In genomic region chr1:86998280-86998679, GRCh38 we compare ENCODE assay signal across 26 cellular contexts.
DNase-seq lines count a peak whose midpoint lies in the region; ATAC-seq and TF ChIP-seq lines count a peak whose summit lies in the region.
"Had no signal": no experiment of that assay in that cellular context is flagged by ENCODE, and none has a peak within 500 bp of the region (broad histone marks: within the 10 kb centered on the region; RNA-seq: fewer than 3 reads in every experiment).

No MANE protein-coding gene starts in this region.

- no peak overlapping the region for H3K9ac ChIP-seq in PC-3 (ENCODE audit: low read length)
- H3K9ac ChIP-seq: BLaER1 treated with 17β-estradiol and CSF1 and Interleukin-3, amounts not matched to agents 10 nM and 100 nM; GM23248 had no signal

- peak; percentile 52 to 55 for ATAC-seq in activated T-cell treated with anti-CD3 and anti-CD28 coated beads, Interleukin-2, amount 50 U/mL, for 72 hours (replicated peaks in 1 of 2)
- peak; percentile 45; the same call in 1 of the 2 replicates for ATAC-seq in PC-3
- peak; percentile 87 for ATAC-seq in SK-N-SH treated with all-trans-retinoic acid at 6 μM for 48 hours
- ATAC-seq in left ventricle myocardium superior: no peak
- ATAC-seq in activated CD8-positive, alpha-beta T cell treated with anti-CD3 and anti-CD28 coated beads for 36 hours: no peak
- ATAC-seq: A549 had no signal

- no peaks in the 10 kb centered on the region for H3K9me3 ChIP-seq in PC-3 (ENCODE audit: low read length)
- H3K9me3 ChIP-seq: A549, BE2C had no signal

- H3K36me3 ChIP-seq in PC-3 (ENCODE audit: low read depth, low read length): no peaks in the 10 kb centered on the region
- H3K36me3 ChIP-seq: BE2C had no signal

- no peak overlapping the region for H3K4me3 Mint-ChIP-seq in activated T-cell treated with anti-CD3 and anti-CD28 coated beads, Interleukin-2, amount 50 U/mL, for 72 hours
- no peak overlapping the region for H3K4me3 Mint-ChIP-seq in mesothelial cell of epicardium
- no peak overlapping the region for H3K4me3 Mint-ChIP-seq in activated CD8-positive, alpha-beta T cell treated with anti-CD3 and anti-CD28 coated beads for 36 hours
- H3K4me3 Mint-ChIP-seq: CD14-positive monocyte; CD4-positive, alpha-beta T cell; CD8-positive, alpha-beta memory T cell; HFFc6 had no signal

- no peaks in the 10 kb centered on the region for H3K9me2 ChIP-seq in PC-3 (replicated peaks; ENCODE audit: low read length)

- TF ChIP-seq CTCF in PC-3 (conservative IDR thresholded peaks at IDR 0.05; ENCODE audit: low read depth, low read length) (no peak), mesothelial cell of epicardium (IDR thresholded peaks at IDR 0.05; ENCODE audit: unreplicated experiment) (no peak)
- TF ChIP-seq CTCF in activated CD8-positive, alpha-beta T cell treated with anti-CD3 and anti-CD28 coated beads for 36 hours (IDR thresholded peaks at IDR 0.05): no peak

- H3K27ac Mint-ChIP-seq in activated T-cell treated with anti-CD3 and anti-CD28 coated beads, Interleukin-2, amount 50 U/mL, for 72 hours: no peak overlapping the region
- H3K27ac Mint-ChIP-seq in mesothelial cell of epicardium: peak overlapping the region; percentile 16
- H3K27ac Mint-ChIP-seq in activated CD8-positive, alpha-beta T cell treated with anti-CD3 and anti-CD28 coated beads for 36 hours: no peak overlapping the region
- H3K27ac Mint-ChIP-seq: CD14-positive monocyte; CD4-positive, alpha-beta T cell; CD8-positive, alpha-beta memory T cell; HFFc6 had no signal

- CTCF ChIA-PET in PC-3 (lab: Charles Lee): no interaction called here
- CTCF ChIA-PET in activated CD8-positive, alpha-beta T cell treated with anti-CD3 and anti-CD28 coated beads for 36 hours (lab: Charles Lee): interaction anchor here (1.3 kb wide), 1 partner anchor 22 kb away, joined by 3 read pairs; no protein-coding TSS in a partner anchor

- no peaks in the 10 kb centered on the region for H3K79me2 ChIP-seq in PC-3 (ENCODE audit: low read length)

- H3K36me3 Mint-ChIP-seq in activated T-cell treated with anti-CD3 and anti-CD28 coated beads, Interleukin-2, amount 50 U/mL, for 72 hours (ENCODE audit: insufficient read depth in 2 of 2): peaks cover 0 to 8% of the 10 kb centered on the region in 2 donors
- peaks cover 5% of the 10 kb centered on the region for H3K36me3 Mint-ChIP-seq in mesothelial cell of epicardium
- peaks cover 8% of the 10 kb centered on the region for H3K36me3 Mint-ChIP-seq in activated CD8-positive, alpha-beta T cell treated with anti-CD3 and anti-CD28 coated beads for 36 hours (ENCODE audit: low read depth)
- H3K36me3 Mint-ChIP-seq: CD14-positive monocyte had no signal

- intact Hi-C loops in PC-3 (cut with micrococcal nuclease) (loop anchor here (10.0 kb wide), 1 partner anchor 57 kb away; no protein-coding TSS in a partner anchor), left ventricle myocardium superior (cut with micrococcal nuclease) (no loop called here), posterior vena cava (cut with DNase I) (no loop called here)
- intact Hi-C loops in activated CD8-positive, alpha-beta T cell treated with anti-CD3 and anti-CD28 coated beads for 36 hours (cut with micrococcal nuclease): loop anchor here (10.0 kb wide), 1 partner anchor 87 kb away; no protein-coding TSS in a partner anchor

- H3K27me3 Mint-ChIP-seq in activated T-cell treated with anti-CD3 and anti-CD28 coated beads, Interleukin-2, amount 50 U/mL, for 72 hours (ENCODE audit: low read depth): no peaks in the 10 kb centered on the region
- H3K27me3 Mint-ChIP-seq in mesothelial cell of epicardium (ENCODE audit: low read depth): no peaks in the 10 kb centered on the region
- H3K27me3 Mint-ChIP-seq in activated CD8-positive, alpha-beta T cell treated with anti-CD3 and anti-CD28 coated beads for 36 hours: no peaks in the 10 kb centered on the region
- H3K27me3 Mint-ChIP-seq: CD4-positive, alpha-beta T cell; CD8-positive, alpha-beta memory T cell had no signal

- H3K4me3 ChIP-seq in PC-3 (ENCODE audit: low read length): no peak overlapping the region
- H3K4me3 ChIP-seq: A549; BLaER1 treated with 17β-estradiol and CSF1 and Interleukin-3, amounts not matched to agents 10 nM and 100 nM; GM12878; GM23248 had no signal

- no peak overlapping the region for H2AFZ ChIP-seq in PC-3 (ENCODE audit: low read length)
- H2AFZ ChIP-seq: GM23248 had no signal

- no peak overlapping the region for H3K4me2 ChIP-seq in PC-3 (ENCODE audit: low read length)
- H3K4me2 ChIP-seq: A549; BLaER1 treated with 17β-estradiol and CSF1 and Interleukin-3, amounts not matched to agents 10 nM and 100 nM had no signal

- H3K9me3 Mint-ChIP-seq in activated T-cell treated with anti-CD3 and anti-CD28 coated beads, Interleukin-2, amount 50 U/mL, for 72 hours: peaks cover 1 to 3% of the 10 kb centered on the region in 2 donors
- peaks cover 7% of the 10 kb centered on the region for H3K9me3 Mint-ChIP-seq in mesothelial cell of epicardium
- peaks cover 1% of the 10 kb centered on the region for H3K9me3 Mint-ChIP-seq in activated CD8-positive, alpha-beta T cell treated with anti-CD3 and anti-CD28 coated beads for 36 hours
- H3K9me3 Mint-ChIP-seq: CD4-positive, alpha-beta T cell; HFFc6 had no signal

- H3F3A ChIP-seq in PC-3 (ENCODE audit: low read length, unreplicated experiment): no peaks in the 10 kb centered on the region

- H3K27me3 ChIP-seq in PC-3 (ENCODE audit: low read length): no peaks in the 10 kb centered on the region
- H3K27me3 ChIP-seq: BE2C; BLaER1 treated with 17β-estradiol and CSF1 and Interleukin-3, amounts not matched to agents 10 nM and 100 nM had no signal

- H4K20me1 ChIP-seq in PC-3 (ENCODE audit: low read length): no peaks in the 10 kb centered on the region

- no peak overlapping the region for H3K27ac ChIP-seq in PC-3 (ENCODE audit: low read length)
- H3K27ac ChIP-seq: A549; BLaER1 treated with 17β-estradiol and CSF1 and Interleukin-3, amounts not matched to agents 10 nM and 100 nM; GM23248 had no signal

- POLR2A ChIA-PET in PC-3 (lab: Charles Lee; ENCODE audit: unreplicated experiment): no interaction called here
- POLR2A ChIA-PET in activated CD8-positive, alpha-beta T cell treated with anti-CD3 and anti-CD28 coated beads for 36 hours (lab: Charles Lee): interaction anchor here (2.4 kb wide), 1 partner anchor 85 kb away, joined by 6 read pairs; the partner anchor contains the start of genes HS2ST1 and SELENOF

- H3K4me1 Mint-ChIP-seq in activated T-cell treated with anti-CD3 and anti-CD28 coated beads, Interleukin-2, amount 50 U/mL, for 72 hours (ENCODE audit: low read depth): peaks cover 28% of the 10 kb centered on the region
- peaks cover 35% of the 10 kb centered on the region for H3K4me1 Mint-ChIP-seq in mesothelial cell of epicardium
- peaks cover 19% of the 10 kb centered on the region for H3K4me1 Mint-ChIP-seq in activated CD8-positive, alpha-beta T cell treated with anti-CD3 and anti-CD28 coated beads for 36 hours (ENCODE audit: low read depth)
- H3K4me1 Mint-ChIP-seq: CD14-positive monocyte had no signal

- no TSS peak for BruUV-seq in PC-3 (replicated peaks; lab: Mats Ljungman, UMichigan)

- peaks cover 13% of the 10 kb centered on the region for H3K4me1 ChIP-seq in PC-3 (ENCODE audit: insufficient read depth, low read length)
- H3K4me1 ChIP-seq: BE2C; BLaER1 treated with 17β-estradiol and CSF1 and Interleukin-3, amounts not matched to agents 10 nM and 100 nM had no signal

- no peak for DNase-seq in activated T-cell treated with anti-CD3 and anti-CD28 coated beads, Interleukin-2, amount 50 U/mL, for 72 hours
- DNase-seq in activated T-cell treated with anti-CD3 and anti-CD28 coated beads, Interleukin-2, amount 50 U/mL, for 1 hour: no peak
- no peak for DNase-seq in PC-3
- DNase-seq in mesothelial cell of epicardium (ENCODE audit: low spot score in 2 of 2, unreplicated experiment in 2 of 2): no peak
- DNase-seq in left ventricle myocardium superior: no peak
- no peak for DNase-seq in posterior vena cava (ENCODE audit: low spot score)
- no peak for DNase-seq in activated CD8-positive, alpha-beta T cell treated with anti-CD3 and anti-CD28 coated beads for 36 hours
- DNase-seq: 8988T; ACHN; AML-193; BE2C; CD4-positive, alpha-beta T cell; CD8-positive, alpha-beta memory T cell; DMS 273 treated with DMSO at 0.1 percent for 48 hours; DMS79; EL; GDM1; H7; HCEC 1CT; HFFc6 had no signal

TF ChIP-seq in SK-N-SH treated with all-trans-retinoic acid at 6 μM for 48 hours, 23 proteins besides CTCF, POLR2A, EP300 and RAD21:
- peak; percentile 48; the same call in 1 of the 2 replicates for TF ChIP-seq ISL1 (CRISPR knock-in tag; IDR thresholded peaks at IDR 0.05)
- TF ChIP-seq, protein P1, sequence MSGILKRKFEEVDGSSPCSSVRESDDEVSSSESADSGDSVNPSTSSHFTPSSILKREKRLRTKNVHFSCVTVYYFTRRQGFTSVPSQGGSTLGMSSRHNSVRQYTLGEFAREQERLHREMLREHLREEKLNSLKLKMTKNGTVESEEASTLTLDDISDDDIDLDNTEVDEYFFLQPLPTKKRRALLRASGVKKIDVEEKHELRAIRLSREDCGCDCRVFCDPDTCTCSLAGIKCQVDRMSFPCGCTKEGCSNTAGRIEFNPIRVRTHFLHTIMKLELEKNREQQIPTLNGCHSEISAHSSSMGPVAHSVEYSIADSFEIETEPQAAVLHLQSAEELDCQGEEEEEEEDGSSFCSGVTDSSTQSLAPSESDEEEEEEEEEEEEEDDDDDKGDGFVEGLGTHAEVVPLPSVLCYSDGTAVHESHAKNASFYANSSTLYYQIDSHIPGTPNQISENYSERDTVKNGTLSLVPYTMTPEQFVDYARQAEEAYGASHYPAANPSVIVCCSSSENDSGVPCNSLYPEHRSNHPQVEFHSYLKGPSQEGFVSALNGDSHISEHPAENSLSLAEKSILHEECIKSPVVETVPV (CRISPR knock-in tag; IDR thresholded peaks at IDR 0.05): no peak
TF ChIP-seq in SK-N-SH treated with all-trans-retinoic acid at 6 μM for 48 hours: peak in this region for 1.

Comparison
In these comparisons a context has a peak if more than half of its experiments do, and no peak if none do; other contexts are left out.
1. ATAC-seq: peak in activated T-cell treated with anti-CD3 and anti-CD28 coated beads, Interleukin-2, amount 50 U/mL, for 72 hours (2 of 2), PC-3 (single experiment) and SK-N-SH treated with all-trans-retinoic acid at 6 μM for 48 hours (single experiment); none in left ventricle myocardium superior (single experiment) and activated CD8-positive, alpha-beta T cell treated with anti-CD3 and anti-CD28 coated beads for 36 hours (single experiment).
2. intact Hi-C loops: an anchor here in PC-3 (10.0 kb wide) and activated CD8-positive, alpha-beta T cell treated with anti-CD3 and anti-CD28 coated beads for 36 hours (10.0 kb wide); none called in left ventricle myocardium superior and posterior vena cava.